1 cellular context compared by ENCODE assay signal in genomic region chr4:106690487-106690886, GRCh38.
A peak's percentile ranks its signal among the peaks of the same experiment; 100 is the strongest.
TF ChIP-seq lines count a peak whose summit lies in the region.

No MANE protein-coding gene starts in this region.

TF ChIP-seq in SK-N-SH, 30 proteins besides CTCF, POLR2A, EP300 and RAD21 (continued from another document):
- peak; percentile 92 for TF ChIP-seq PBX3 (IDR thresholded peaks at IDR 0.05)
- no peak for TF ChIP-seq EZH2phosphoT487 (IDR thresholded peaks at IDR 0.05; ENCODE audit: borderline replicate concordance, low read depth)
- TF ChIP-seq NRF1 (IDR thresholded peaks at IDR 0.05; ENCODE audit: low read depth, low read length), result no peak
- TF ChIP-seq RXRA (IDR thresholded peaks at IDR 0.05; ENCODE audit: borderline replicate concordance, low read depth), result peak; percentile 41; the same call in 1 of the 2 replicates
- TF ChIP-seq MEF2A (IDR thresholded peaks at IDR 0.05; ENCODE audit: borderline replicate concordance, low read depth), result no peak
- TF ChIP-seq FOXJ3 (CRISPR knock-in tag; IDR thresholded peaks at IDR 0.05), result no peak
- no peak for TF ChIP-seq FOXM1 (IDR thresholded peaks at IDR 0.05; ENCODE audit: low read depth)
- no peak for TF ChIP-seq ZBTB33 (IDR thresholded peaks at IDR 0.05; ENCODE audit: borderline replicate concordance, low read depth)
- 0 out of 2 replicates have a peak, but pooled peaks have one; percentile 38 for TF ChIP-seq TEAD4 (IDR thresholded peaks at IDR 0.05; ENCODE audit: borderline replicate concordance, insufficient read depth)
- no peak for TF ChIP-seq SIN3A (IDR thresholded peaks at IDR 0.05; ENCODE audit: borderline replicate concordance, low read depth, low read length)
- TF ChIP-seq MXI1 (IDR thresholded peaks at IDR 0.05; ENCODE audit: low read depth, low read length), result no peak
- TF ChIP-seq USF1 (IDR thresholded peaks at IDR 0.05; ENCODE audit: borderline replicate concordance, low read depth), result no peak
- TF ChIP-seq IRF3 (IDR thresholded peaks at IDR 0.05; ENCODE audit: low read depth, low read length), result no peak
- no peak for TF ChIP-seq CHD2 (IDR thresholded peaks at IDR 0.05; ENCODE audit: low read length, partially characterized antibody)
- no peak; the same call in 1 of the 2 replicates for TF ChIP-seq MAX (IDR thresholded peaks at IDR 0.05; ENCODE audit: low read depth)
- peak; percentile 61; the same call in 1 of the 2 replicates for TF ChIP-seq NFIC (IDR thresholded peaks at IDR 0.05; ENCODE audit: borderline replicate concordance)
- no peak for TF ChIP-seq RFX5 (IDR thresholded peaks at IDR 0.05; ENCODE audit: low read length)
- TF ChIP-seq TAF1 (IDR thresholded peaks at IDR 0.05; ENCODE audit: borderline replicate concordance, low read depth, low read length), result no peak
